Comparison of ENCODE assay signal across 9 cellular contexts in genomic region chr2:196242131-196242620, GRCh38.
DNase-seq lines count a peak whose midpoint lies in the region; ATAC-seq and TF ChIP-seq lines count a peak whose summit lies in the region.
"Had no signal": no experiment of that assay in that cellular context is flagged by ENCODE, and none has a peak within 500 bp of the region (broad histone marks: within the 10 kb centered on the region; RNA-seq: fewer than 3 reads in every experiment).

No MANE protein-coding gene starts in this region.

- 83 to 84% methylated on average over 7 of the region's 7 CpGs for WGBS in heart right ventricle, 2 donors

- no TSS peak for BruUV-seq in MCF 10A (replicated peaks; lab: Mats Ljungman, UMichigan)

- H3K27me3 ChIP-seq in breast epithelium (no peaks in the 10 kb centered on the region), heart right ventricle (no peaks in the 10 kb centered on the region), ascending aorta (no peaks in the 10 kb centered on the region)

- H3K27ac Mint-ChIP-seq in MCF 10A (ENCODE audit: low read depth, unreplicated experiment): no peak overlapping the region

- no peaks in the 10 kb centered on the region for H3K9me3 Mint-ChIP-seq in MCF 10A (ENCODE audit: unreplicated experiment)

- TF ChIP-seq POLR2A in breast epithelium (IDR thresholded peaks at IDR 0.05): no peak

- ATAC-seq in HG03095 (IDR thresholded peaks at IDR 0.05; ENCODE audit: unreplicated experiment) (peak; percentile 79), heart right ventricle (peak; percentile 22 to 78 (median 54))

- peaks cover 31% of the 10 kb centered on the region for H3K4me1 Mint-ChIP-seq in MCF 10A (ENCODE audit: insufficient read depth, unreplicated experiment)

- TF ChIP-seq CTCF in MCF 10A (IDR thresholded peaks at IDR 0.05; ENCODE audit: unreplicated experiment): no peak
- no peak for TF ChIP-seq CTCF in breast epithelium (IDR thresholded peaks at IDR 0.05)
- no peak for TF ChIP-seq CTCF in heart right ventricle (IDR thresholded peaks at IDR 0.05)
- no peak for TF ChIP-seq CTCF in ascending aorta (IDR thresholded peaks at IDR 0.05)

- H3K27me3 Mint-ChIP-seq in MCF 10A (ENCODE audit: insufficient read depth, unreplicated experiment): no peaks in the 10 kb centered on the region

- H3K4me1 ChIP-seq in breast epithelium (no peaks in the 10 kb centered on the region), heart right ventricle (peaks cover 4 to 67% (median 20%) of the 10 kb centered on the region in 9 donors), ascending aorta (peaks cover 0 to 3% of the 10 kb centered on the region in 2 donors)

- H3K36me3 ChIP-seq in breast epithelium (no peaks in the 10 kb centered on the region), heart right ventricle (peaks cover 0 to 66% (median 4%) of the 10 kb centered on the region in 9 donors), ascending aorta (no peaks in the 10 kb centered on the region)

- no peaks in the 10 kb centered on the region for H3K36me3 Mint-ChIP-seq in MCF 10A (ENCODE audit: insufficient read depth, unreplicated experiment)

- no peak overlapping the region for H3K4me3 Mint-ChIP-seq in MCF 10A (ENCODE audit: unreplicated experiment)

- no peak overlapping the region for H3K27ac ChIP-seq in breast epithelium
- H3K27ac ChIP-seq in heart right ventricle: peak overlapping the region in 6 of 10 donors; percentile 9 to 89 (median 70)
- no peak overlapping the region for H3K27ac ChIP-seq in ascending aorta
- H3K27ac ChIP-seq: C4-2B had no signal

- intact Hi-C loops in MCF 10A (cut with micrococcal nuclease) (no loop called here), breast epithelium (cut with DNase I; ENCODE audit: low total_unique reads) (no loop called here), heart right ventricle (cut with DNase I) (no loop called here), ascending aorta (cut with DNase I) (no loop called here)

- CTCF ChIA-PET in MCF 10A (lab: Yijun Ruan, JAX): no interaction called here

- H3K4me3 ChIP-seq in breast epithelium (no peak overlapping the region), heart right ventricle (no peak overlapping the region), ascending aorta (no peak overlapping the region)

- POLR2A ChIA-PET in MCF 10A (lab: Yijun Ruan, JAX): interaction anchor here (1.3 to 1.6 kb wide), 2 partner anchors 10 to 75 kb away, joined by 5 to 7 read pairs; no protein-coding TSS in a partner anchor

- H3K9me3 ChIP-seq in breast epithelium (no peaks in the 10 kb centered on the region), heart right ventricle (no peaks in the 10 kb centered on the region), ascending aorta (no peaks in the 10 kb centered on the region)

- DNase-seq in MCF 10A (ENCODE audit: unreplicated experiment) (peak; percentile 41), breast epithelium (ENCODE audit: low spot score in 2 of 2) (no peak), SKM-1 (lab: John Stamatoyannopoulos, UW; ENCODE audit: unreplicated experiment) (peak; percentile 99), heart right ventricle (no peak), NCI-H2029 (lab: John Stamatoyannopoulos, UW) (no peak), NCI-H1105 treated with DMSO at 0.1 percent for 48 hours (lab: John Stamatoyannopoulos, UW) (no peak), ascending aorta (ENCODE audit: low spot score in 2 of 2) (no peak)

Comparison
In these comparisons a context has a peak if more than half of its experiments do, and no peak if none do; other contexts are left out.
1. DNase-seq: peak in MCF 10A (single experiment) and SKM-1 (single experiment); none in breast epithelium (0 of 2), heart right ventricle (0 of 2), NCI-H2029 (single experiment), NCI-H1105 treated with DMSO at 0.1 percent for 48 hours (single experiment) and ascending aorta (0 of 2).
2. H3K27ac ChIP-seq: peak in heart right ventricle (6 of 10); none in breast epithelium (0 of 2) and ascending aorta (0 of 2).